Comparison of ENCODE assay signal across 8 cellular contexts in the genomic region with DNA sequence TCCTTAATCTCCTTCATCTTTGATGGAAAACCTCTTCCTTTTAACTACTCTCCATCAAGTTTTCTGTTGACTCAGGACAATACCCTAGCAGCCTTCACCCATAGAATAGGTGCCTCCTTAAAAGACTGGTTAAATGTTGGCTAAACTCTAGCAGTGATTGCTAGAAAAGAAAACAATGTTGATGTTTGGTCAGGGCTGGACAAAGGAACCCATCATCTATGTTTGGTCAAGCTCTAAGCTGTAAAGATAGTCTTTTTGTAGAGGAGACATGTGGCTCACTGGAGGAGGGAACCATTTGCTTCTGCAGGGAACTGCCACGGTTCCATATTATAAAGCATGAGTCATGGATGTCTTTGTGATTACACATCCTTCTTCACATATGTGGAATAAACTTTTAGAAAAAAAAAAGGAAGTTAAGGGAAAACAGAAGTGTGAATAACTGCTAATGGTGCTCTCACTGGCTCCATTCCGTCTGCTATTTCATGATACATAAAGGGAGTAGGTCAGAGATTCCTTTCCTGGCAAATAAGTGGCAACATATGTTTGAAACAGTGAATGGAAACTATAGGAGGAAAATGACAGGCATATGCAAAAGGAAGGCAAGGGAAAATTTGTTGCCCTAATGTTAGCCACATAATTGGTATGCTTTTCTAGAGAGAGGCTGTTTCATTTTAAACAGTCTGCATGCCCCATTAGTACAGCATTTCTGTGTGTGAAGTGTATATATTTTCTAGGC.
DNase-seq lines count a peak whose midpoint lies in the region; ATAC-seq and TF ChIP-seq lines count a peak whose summit lies in the region.

No MANE protein-coding gene starts in this region.

- no peak overlapping the region for H3K9ac ChIP-seq in iPS-20b (ENCODE audit: low read depth, low read length)

- H3K27me3 Mint-ChIP-seq in HFFc6 (ENCODE audit: insufficient read depth), result no peaks in the 10 kb centered on the region; the same call in 1 of the 2 replicates

- no peak overlapping the region for H3K27ac ChIP-seq in iPS-20b (ENCODE audit: low read length)
- peak overlapping the region in 1 of 2 donors; percentile 39 for H3K27ac ChIP-seq in coronary artery

- H3K4me1 Mint-ChIP-seq in HFFc6 (ENCODE audit: low read depth), result peaks cover 73% of the 10 kb centered on the region

- ATAC-seq in HG02973 (IDR thresholded peaks at IDR 0.05; ENCODE audit: unreplicated experiment), result no peak

- TF ChIP-seq CTCF in HFFc6 (IDR thresholded peaks at IDR 0.05) (no peak), coronary artery (IDR thresholded peaks at IDR 0.05) (no peak)

- H3K4me1 ChIP-seq in iPS-20b (ENCODE audit: insufficient read depth, low read length), result peaks cover 20% of the 10 kb centered on the region

- no peaks in the 10 kb centered on the region for H3K27me3 ChIP-seq in iPS-20b (ENCODE audit: insufficient read depth, low read length)

- H3K4me3 ChIP-seq in iPS-20b (ENCODE audit: low read length) (peak overlapping the region; percentile 30; the same call in 1 of the 2 replicates), coronary artery (no peak overlapping the region)

- peak overlapping the region; percentile 98 for H3K27ac Mint-ChIP-seq in HFFc6

- H3K9me3 Mint-ChIP-seq in HFFc6, result no peaks in the 10 kb centered on the region

- 0 out of 2 replicates have a peak, but pooled peaks cover 5% of the 10 kb centered on the region for H3K36me3 Mint-ChIP-seq in HFFc6 (ENCODE audit: low read depth)

- H3K4me3 Mint-ChIP-seq in HFFc6, result peak overlapping the region; percentile 82

- H3K36me3 ChIP-seq in iPS-20b (ENCODE audit: insufficient read depth, low read depth, low read length), result no peaks in the 10 kb centered on the region

- in situ Hi-C loops in ACHN (cut with HindIII; ENCODE audit: low pct_ligation_motif_present, low pct_unique_long_range_greater_than_20kb, low sequenced_read_pairs), result no loop called here

- H3K9me3 ChIP-seq in iPS-20b (ENCODE audit: insufficient read depth, low read depth, low read length), result no peaks in the 10 kb centered on the region

- DNase-seq in ACHN (peak; percentile 64), HFFc6 (peak; percentile 92), SW 1271 (lab: John Stamatoyannopoulos, UW) (peak; percentile 76 to 85), coronary artery (ENCODE audit: low spot score) (no peak), retina (no peak), mucosa of gallbladder (ENCODE audit: low spot score) (no peak)

Comparison
In these comparisons a context has a peak if more than half of its experiments do, and no peak if none do; other contexts are left out.
1. DNase-seq: peak in ACHN (single experiment), HFFc6 (single experiment) and SW 1271 (2 of 2); none in coronary artery (single experiment), retina (single experiment) and mucosa of gallbladder (single experiment).